ENCODE assay signal across 27 cellular contexts in the genomic region with DNA sequence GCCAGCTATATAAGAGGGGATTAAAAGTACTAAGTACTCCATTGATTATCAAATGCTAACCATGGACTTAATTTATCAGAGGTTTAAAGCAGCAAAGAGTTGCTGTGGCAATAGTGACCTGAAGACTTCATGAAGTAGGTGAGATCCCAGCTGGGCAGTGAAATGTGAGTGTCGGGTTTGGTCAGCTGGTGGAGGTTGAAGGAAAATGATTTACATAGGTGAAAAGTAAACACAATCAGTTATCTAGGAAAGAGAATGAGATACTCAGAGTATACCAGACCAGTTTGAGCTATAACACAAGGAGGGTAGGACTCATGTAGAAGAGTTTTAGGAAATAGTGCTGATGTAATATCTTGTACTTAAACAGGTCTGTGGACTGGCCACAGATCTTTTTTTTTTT.
"Had no signal": no experiment of that assay in that cellular context is flagged by ENCODE, and none has a peak within 500 bp of the region (broad histone marks: within the 10 kb centered on the region; RNA-seq: fewer than 3 reads in every experiment).

No MANE protein-coding gene starts in this region.

- ATAC-seq: activated CD8-positive, alpha-beta T cell treated with anti-CD3 and anti-CD28 coated beads for 36 hours; activated T-cell treated with anti-CD3 and anti-CD28 coated beads, Interleukin-2, amount 50 U/mL, for 4 hours; activated T-helper 17 cell treated with anti-CD3 and anti-CD28 coated beads, Interleukin-2, amount 50 U/mL, for 72 hours; esophagus mucosa; heart right ventricle; left lung; lower lobe of right lung; naive thymus-derived CD8-positive, alpha-beta T cell; right cardiac atrium; stimulated activated memory B cell treated with anti-CD40 and anti-IgM and Interleukin-4, amounts not matched to agents 10 μg/mL and 1 μg/mL and 100 μg/mL, for 72 hours; stimulated activated naive CD8-positive, alpha-beta T cell treated with anti-CD3 and anti-CD28 coated beads, Interleukin-15, amount 100 ng/mL, for 72 hours had no signal

- H3K27ac Mint-ChIP-seq: activated CD8-positive, alpha-beta T cell treated with anti-CD3 and anti-CD28 coated beads for 36 hours; activated T-helper 17 cell treated with anti-CD3 and anti-CD28 coated beads, Interleukin-2, amount 50 U/mL, for 72 hours; endodermal cell; stimulated activated memory B cell treated with anti-CD40 and anti-IgM and Interleukin-4, amounts not matched to agents 10 μg/mL and 1 μg/mL and 100 μg/mL, for 72 hours; stimulated activated naive CD8-positive, alpha-beta T cell treated with anti-CD3 and anti-CD28 coated beads, Interleukin-15, amount 100 ng/mL, for 72 hours; type B pancreatic cell had no signal

- H3K4me1 ChIP-seq: breast epithelium, lower lobe of right lung, uterus had no signal

- H3K4me1 Mint-ChIP-seq: activated T-helper 17 cell treated with anti-CD3 and anti-CD28 coated beads, Interleukin-2, amount 50 U/mL, for 72 hours; endodermal cell; neural crest cell; stimulated activated memory B cell treated with anti-CD40 and anti-IgM and Interleukin-4, amounts not matched to agents 10 μg/mL and 1 μg/mL and 100 μg/mL, for 72 hours had no signal

- H3K27me3 ChIP-seq: breast epithelium, heart right ventricle, left lung, uterus had no signal

- H3K36me3 ChIP-seq: breast epithelium, uterus had no signal

- DNase-seq: activated CD4-positive, alpha-beta T cell treated with anti-CD3 and anti-CD28 coated beads, Interleukin-2, amount 50 U/mL, for 1 hour; activated CD8-positive, alpha-beta T cell treated with anti-CD3 and anti-CD28 coated beads for 36 hours; activated gamma-delta T cell treated with Interleukin-2 at 50 U/mL for 16 hours; activated naive CD4-positive, alpha-beta T cell treated with anti-CD3 and anti-CD28 coated beads, Interleukin-2, amount 50 U/mL, for 16 hours; activated T-cell treated with anti-CD3 and anti-CD28 coated beads, Interleukin-2, amount 50 U/mL, for 4 hours; central memory CD4-positive, alpha-beta T cell; endodermal cell; foreskin fibroblast; heart right ventricle; kidney glomerular epithelial cell; left lung; lower lobe of right lung; mesenchymal stem cell; naive thymus-derived CD8-positive, alpha-beta T cell; nucleus accumbens; right cardiac atrium; stimulated activated CD4-positive, alpha-beta T cell treated with anti-CD3 and anti-CD28 coated beads, Interleukin-4, amount 100 ng/mL, for 24 hours; stimulated activated naive CD8-positive, alpha-beta T cell treated with anti-CD3 and anti-CD28 coated beads, Interleukin-15, amount 100 ng/mL, for 72 hours; substantia nigra; T1000; uterus had no signal

- H3K27ac ChIP-seq: breast epithelium, heart right ventricle, left lung, lower lobe of right lung, uterus had no signal

- H3K27me3 Mint-ChIP-seq: activated CD8-positive, alpha-beta T cell treated with anti-CD3 and anti-CD28 coated beads for 36 hours; activated T-helper 17 cell treated with anti-CD3 and anti-CD28 coated beads, Interleukin-2, amount 50 U/mL, for 72 hours; naive thymus-derived CD8-positive, alpha-beta T cell; stimulated activated memory B cell treated with anti-CD40 and anti-IgM and Interleukin-4, amounts not matched to agents 10 μg/mL and 1 μg/mL and 100 μg/mL, for 72 hours; stimulated activated naive CD8-positive, alpha-beta T cell treated with anti-CD3 and anti-CD28 coated beads, Interleukin-15, amount 100 ng/mL, for 72 hours; type B pancreatic cell had no signal

- H3K4me3 ChIP-seq: breast epithelium, heart right ventricle, left lung, lower lobe of right lung, uterus had no signal

- H3K4me3 Mint-ChIP-seq: activated CD8-positive, alpha-beta T cell treated with anti-CD3 and anti-CD28 coated beads for 36 hours; activated T-cell treated with anti-CD3 and anti-CD28 coated beads, Interleukin-2, amount 50 U/mL, for 4 hours; activated T-helper 17 cell treated with anti-CD3 and anti-CD28 coated beads, Interleukin-2, amount 50 U/mL, for 72 hours; endodermal cell; naive thymus-derived CD8-positive, alpha-beta T cell; neural crest cell; stimulated activated memory B cell treated with anti-CD40 and anti-IgM and Interleukin-4, amounts not matched to agents 10 μg/mL and 1 μg/mL and 100 μg/mL, for 72 hours; stimulated activated naive CD8-positive, alpha-beta T cell treated with anti-CD3 and anti-CD28 coated beads, Interleukin-15, amount 100 ng/mL, for 72 hours; type B pancreatic cell had no signal

- H3K9me3 Mint-ChIP-seq: activated CD8-positive, alpha-beta T cell treated with anti-CD3 and anti-CD28 coated beads for 36 hours; activated T-cell treated with anti-CD3 and anti-CD28 coated beads, Interleukin-2, amount 50 U/mL, for 4 hours; activated T-helper 17 cell treated with anti-CD3 and anti-CD28 coated beads, Interleukin-2, amount 50 U/mL, for 72 hours; endodermal cell; naive thymus-derived CD8-positive, alpha-beta T cell; neural crest cell; stimulated activated memory B cell treated with anti-CD40 and anti-IgM and Interleukin-4, amounts not matched to agents 10 μg/mL and 1 μg/mL and 100 μg/mL, for 72 hours; stimulated activated naive CD8-positive, alpha-beta T cell treated with anti-CD3 and anti-CD28 coated beads, Interleukin-15, amount 100 ng/mL, for 72 hours; type B pancreatic cell had no signal

- H3K9me3 ChIP-seq: breast epithelium, heart right ventricle, left lung, lower lobe of right lung, uterus had no signal
